In the genomic region with DNA sequence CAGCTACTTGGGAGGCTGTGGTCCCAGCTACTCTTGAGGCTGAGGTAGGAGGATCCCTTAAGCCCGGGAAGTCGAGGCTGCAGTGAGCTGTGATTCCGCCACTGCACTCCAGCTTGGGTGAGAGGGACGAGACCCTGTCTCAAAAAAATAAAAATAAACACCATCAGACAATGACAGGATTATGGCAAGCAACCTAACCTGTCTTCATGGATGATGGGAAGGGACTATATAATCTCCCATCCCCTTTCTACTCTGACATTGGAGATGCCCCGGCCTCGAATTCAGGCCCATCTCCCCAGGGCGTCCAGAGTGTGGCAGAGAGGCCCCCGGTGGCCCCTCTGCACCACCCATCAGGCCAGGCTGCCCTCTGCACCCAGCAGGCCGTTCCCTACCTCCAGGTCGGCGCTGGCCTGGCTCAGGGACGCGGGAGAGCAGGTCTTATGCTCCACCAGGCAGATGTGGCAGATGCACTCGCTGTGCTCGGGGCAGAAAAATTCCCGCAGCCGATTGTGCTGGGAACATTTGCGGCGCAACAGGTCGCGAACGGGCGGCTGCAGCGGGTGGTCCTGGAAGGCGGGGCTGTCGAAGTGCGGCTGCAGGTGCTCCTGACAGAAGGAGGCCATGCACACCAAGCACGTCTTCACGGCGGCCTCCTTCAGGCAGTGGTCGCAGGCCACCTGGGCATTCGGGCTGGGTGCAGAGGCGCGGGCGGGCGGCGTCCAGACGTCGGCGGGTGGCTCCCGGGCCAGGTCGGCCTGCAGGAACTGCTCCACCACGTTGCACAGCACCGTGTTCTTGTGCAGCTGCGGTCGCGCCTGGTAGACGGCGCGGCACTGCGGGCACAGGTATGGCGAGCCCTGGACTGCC, we compare ENCODE assay signal across 8 cellular contexts. TPM values are rescaled to one million over a fixed set of nuclear protein-coding genes. Genes with fewer than 3 reads are reported as not detected.
DNase-seq lines count a peak whose midpoint lies in the region; ATAC-seq, FAIRE-seq and TF ChIP-seq lines count a peak whose summit lies in the region.

No MANE protein-coding gene starts in this region.

- peak overlapping the region; percentile 92 to 97 for H3K9ac ChIP-seq in kidney (ENCODE audit: low read length in 2 of 2)
- H3K9ac ChIP-seq in subcutaneous abdominal adipose tissue (ENCODE audit: low read length in 5 of 5), result peak overlapping the region; percentile 86 to 97 (median 96)

- no peak for TF ChIP-seq CTCF in brain (conservative IDR thresholded peaks at IDR 0.05)
- no peak for TF ChIP-seq CTCF in kidney (IDR thresholded peaks at IDR 0.05; ENCODE audit: borderline replicate concordance, extremely low read depth, insufficient read depth)

- peaks cover 6% of the 10 kb centered on the region for H3K27me3 Mint-ChIP-seq in brain

- no peaks in the 10 kb centered on the region for H3K27me3 ChIP-seq in subcutaneous abdominal adipose tissue (ENCODE audit: control insufficient read depth in 5 of 5, insufficient read depth in 4 of 5, low read length in 5 of 5)

- H3K4me1 Mint-ChIP-seq in brain, result peaks cover 34% of the 10 kb centered on the region

- ATAC-seq in HG02763 (IDR thresholded peaks at IDR 0.05; ENCODE audit: unreplicated experiment), result peak; percentile 37

- H3K27ac Mint-ChIP-seq in brain, result peak overlapping the region in 4 of 5 experiments; percentile 71 to 79 (median 74)

- peaks cover 9% of the 10 kb centered on the region for H3K36me3 Mint-ChIP-seq in brain

- intact Hi-C loops in kidney (cut with DNase I), result no loop called here

- H3K27ac ChIP-seq in kidney (ENCODE audit: low read depth in 2 of 2, low read length in 2 of 2), result peak overlapping the region; percentile 90 to 93
- H3K27ac ChIP-seq in subcutaneous abdominal adipose tissue (ENCODE audit: low read depth, low read length), result peak overlapping the region; percentile 95

- DNase-seq in activated effector memory CD4-positive, alpha-beta T cell treated with anti-CD3 and anti-CD28 coated beads, Interleukin-2, amount 50 U/mL, for 16 hours, result peak; percentile 69
- DNase-seq in activated effector memory CD4-positive, alpha-beta T cell treated with Interleukin-2 at 50 U/mL for 16 hours, result no peak
- DNase-seq in NCI-H2227 treated with DMSO at 0.1 percent for 48 hours (lab: John Stamatoyannopoulos, UW), result peak; percentile 43
- peak; percentile 79 for DNase-seq in kidney
- DNase-seq in activated CD8-positive, alpha-beta memory T cell treated with anti-CD3 and anti-CD28 coated beads, Interleukin-2, amount 50 U/mL, for 4 hours, result no peak

- H3K9me3 Mint-ChIP-seq in brain, result peaks cover 5 to 19% (median 12%) of the 10 kb centered on the region in 5 experiments

- H3K4me3 Mint-ChIP-seq in brain, result peak overlapping the region; percentile 89 to 95 (median 92)

- peak overlapping the region; percentile 93 to 94 for H3K4me3 ChIP-seq in kidney (ENCODE audit: low read length in 2 of 2)
- peak overlapping the region; percentile 87 to 98 (median 97) for H3K4me3 ChIP-seq in subcutaneous abdominal adipose tissue (ENCODE audit: low read depth in 1 of 5, low read length in 5 of 5)

- H3K36me3 ChIP-seq in kidney (ENCODE audit: control insufficient read depth in 1 of 2, insufficient read depth in 2 of 2, low read length in 2 of 2) (peaks cover 0 to 2% of the 10 kb centered on the region in 2 donors), subcutaneous abdominal adipose tissue (ENCODE audit: control insufficient read depth in 5 of 5, insufficient read depth in 5 of 5, low read length in 5 of 5) (peaks cover 0 to 5% (median 4%) of the 10 kb centered on the region in 5 donors)

- FAIRE-seq in kidney (lab: Jason Lieb, UNC), result no peak

- H3K9me3 ChIP-seq in kidney (ENCODE audit: control insufficient read depth in 1 of 2, low read length in 2 of 2), result no peaks in the 10 kb centered on the region
- H3K9me3 ChIP-seq in subcutaneous abdominal adipose tissue (ENCODE audit: control insufficient read depth in 5 of 5, low read length in 5 of 5), result peaks cover 0 to 4% (median 0%) of the 10 kb centered on the region in 5 donors

- H3K4me1 ChIP-seq in kidney (ENCODE audit: control insufficient read depth in 1 of 2, insufficient read depth in 1 of 2, low read depth in 1 of 2, low read length in 2 of 2) (peaks cover 12 to 26% of the 10 kb centered on the region in 2 donors), subcutaneous abdominal adipose tissue (ENCODE audit: control insufficient read depth in 5 of 5, insufficient read depth in 5 of 5, low read length in 5 of 5) (peaks cover 18 to 74% (median 65%) of the 10 kb centered on the region in 5 donors)

RNA-seq across cellular contexts. Expression of a gene that starts 0.6 kb away (rescaled TPM):
- polyA plus RNA-seq in brain (ENCODE audit: insufficient read depth, low read depth, low replicate concordance), result 19.1 TPM
- 62.3 TPM for total RNA-seq in kidney
- polyA plus RNA-seq in kidney (ENCODE audit: insufficient read depth, low read depth, low replicate concordance), result 8.4 TPM

RNA-seq across cellular contexts. Expression of a gene that starts 47.6 kb away (rescaled TPM):
- polyA plus RNA-seq in brain (ENCODE audit: insufficient read depth, low read depth, low replicate concordance) (15.3 TPM), kidney (ENCODE audit: insufficient read depth, low read depth, low replicate concordance) (8.6 TPM)
- 14.2 TPM for total RNA-seq in kidney

Comparison
In these comparisons a context has a peak if more than half of its experiments do, and no peak if none do; other contexts are left out.
1. DNase-seq: peak in activated effector memory CD4-positive, alpha-beta T cell treated with anti-CD3 and anti-CD28 coated beads, Interleukin-2, amount 50 U/mL, for 16 hours (single experiment), NCI-H2227 treated with DMSO at 0.1 percent for 48 hours (single experiment) and kidney (single experiment); none in activated effector memory CD4-positive, alpha-beta T cell treated with Interleukin-2 at 50 U/mL for 16 hours (single experiment) and activated CD8-positive, alpha-beta memory T cell treated with anti-CD3 and anti-CD28 coated beads, Interleukin-2, amount 50 U/mL, for 4 hours (single experiment).